In genomic region chrX:148501121-148502066, GRCh38 we compare ENCODE assay signal across 8 cellular contexts. TPM values are rescaled to one million over a fixed set of nuclear protein-coding genes. Genes with fewer than 3 reads are reported as not detected.
DNase-seq lines count a peak whose midpoint lies in the region; ATAC-seq and TF ChIP-seq lines count a peak whose summit lies in the region.

No MANE protein-coding gene starts in this region.

- peaks cover 3% of the 10 kb centered on the region for H3K9me3 Mint-ChIP-seq in nephron

- peak overlapping the region; percentile 67 to 88 (median 72) for H3K27ac Mint-ChIP-seq in nephron

- peak; percentile 65 for DNase-seq in activated effector memory CD4-positive, alpha-beta T cell treated with anti-CD3 and anti-CD28 coated beads, Interleukin-2, amount 50 U/mL, for 16 hours
- DNase-seq in activated effector memory CD4-positive, alpha-beta T cell treated with Interleukin-2 at 50 U/mL for 16 hours = no peak
- DNase-seq in SJSA1 (ENCODE audit: low read depth in 1 of 2, low spot score in 2 of 2) (no peak), NCI-H2107 treated with DMSO at 0.1 percent for 48 hours (lab: John Stamatoyannopoulos, UW; ENCODE audit: unreplicated experiment) (no peak), ureter (ENCODE audit: low spot score) (no peak)
- peak; percentile 1 for DNase-seq in effector CD8-positive, alpha-beta T cell (lab: John Stamatoyannopoulos, UW)

- peak overlapping the region; percentile 32 for H3K4me3 ChIP-seq in SJSA1

- H3K36me3 Mint-ChIP-seq in nephron (ENCODE audit: low read depth) = no peaks in the 10 kb centered on the region

- H3K4me1 Mint-ChIP-seq in nephron = no peaks in the 10 kb centered on the region

- H3K4me1 ChIP-seq in SJSA1 (replicated peaks) = no peaks in the 10 kb centered on the region

- H3K4me3 Mint-ChIP-seq in nephron = peak overlapping the region; percentile 91 to 93 (median 92)

- no peak for TF ChIP-seq CTCF in nephron (IDR thresholded peaks at IDR 0.05; ENCODE audit: unreplicated experiment in 3 of 3)

- H3K36me3 ChIP-seq in SJSA1 = no peaks in the 10 kb centered on the region

- no peaks in the 10 kb centered on the region for H3K9me3 ChIP-seq in SJSA1 (replicated peaks)

- no peak for ATAC-seq in GM19328 (IDR thresholded peaks at IDR 0.05; ENCODE audit: unreplicated experiment)

- no peak overlapping the region for H3K27ac ChIP-seq in SJSA1

- peaks cover 38% of the 10 kb centered on the region for H3K27me3 Mint-ChIP-seq in nephron (ENCODE audit: low read depth)

- H3K27me3 ChIP-seq in SJSA1 (replicated peaks) = peaks cover 16% of the 10 kb centered on the region; the same call in 1 of the 2 replicates

RNA-seq across cellular contexts. Expression of gene AFF2, which starts 1.0 kb away (rescaled TPM):
- total RNA-seq in SJSA1 (2014; rRNA removed; shearing (Covaris generic)) = 0.13 TPM in 1 of 2 replicates, not detected in the other
- 2.3 TPM for total RNA-seq in ureter

Comparison
In these comparisons a context has a peak if more than half of its experiments do, and no peak if none do; other contexts are left out.
1. DNase-seq: peak in activated effector memory CD4-positive, alpha-beta T cell treated with anti-CD3 and anti-CD28 coated beads, Interleukin-2, amount 50 U/mL, for 16 hours (single experiment) and effector CD8-positive, alpha-beta T cell (single experiment); none in activated effector memory CD4-positive, alpha-beta T cell treated with Interleukin-2 at 50 U/mL for 16 hours (single experiment), SJSA1 (0 of 2), NCI-H2107 treated with DMSO at 0.1 percent for 48 hours (single experiment) and ureter (single experiment).